Comparison of ENCODE assay signal across 12 cellular contexts in the genomic region with DNA sequence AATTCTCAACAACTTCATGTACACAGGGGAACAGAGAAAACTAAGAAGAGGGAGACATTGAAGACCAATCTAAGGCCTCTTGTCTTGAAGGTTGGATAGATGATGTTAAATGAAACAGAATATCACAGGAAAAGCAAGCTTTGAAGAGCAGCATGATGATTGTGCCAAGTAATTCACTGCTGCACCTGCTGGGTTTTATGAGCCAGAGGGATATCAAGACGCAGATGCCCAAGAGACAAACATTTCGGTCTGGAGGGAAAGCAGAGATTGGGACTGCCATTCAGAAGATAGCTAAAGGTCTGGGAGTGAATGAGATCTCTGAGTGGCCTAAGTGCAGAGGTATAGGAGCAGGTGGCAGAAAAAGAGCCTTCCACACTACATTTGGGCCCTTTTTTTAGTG.
"Had no signal": no experiment of that assay in that cellular context is flagged by ENCODE, and none has a peak within 500 bp of the region (broad histone marks: within the 10 kb centered on the region; RNA-seq: fewer than 3 reads in every experiment).

No MANE protein-coding gene starts in this region.

- H3K4me1 Mint-ChIP-seq: activated naive CD4-positive, alpha-beta T cell treated with anti-CD3 and anti-CD28 coated beads, Interleukin-2, amount 50 U/mL, for 24 hours had no signal

- H3K27ac ChIP-seq: hepatocyte, neural progenitor cell, pancreas, stomach, thoracic aorta had no signal

- H3K9me3 Mint-ChIP-seq: activated naive CD4-positive, alpha-beta T cell treated with anti-CD3 and anti-CD28 coated beads, Interleukin-2, amount 50 U/mL, for 24 hours; endodermal cell had no signal

- H3K4me1 ChIP-seq: pancreas had no signal

- H3K36me3 Mint-ChIP-seq: activated naive CD4-positive, alpha-beta T cell treated with anti-CD3 and anti-CD28 coated beads, Interleukin-2, amount 50 U/mL, for 24 hours had no signal

- H3K4me3 ChIP-seq: hepatocyte, neural progenitor cell, pancreas, stomach, thoracic aorta had no signal

- H3K9me3 ChIP-seq: pancreas, stomach, thoracic aorta had no signal

- ATAC-seq: activated CD4-positive, CD25-positive, alpha-beta regulatory T cell treated with anti-CD3 and anti-CD28 coated beads, Interleukin-2, amount 50 U/mL, for 24 hours; left ventricle myocardium superior; pancreas had no signal

- H3K27ac Mint-ChIP-seq: activated naive CD4-positive, alpha-beta T cell treated with anti-CD3 and anti-CD28 coated beads, Interleukin-2, amount 50 U/mL, for 24 hours; endodermal cell had no signal

- H3K27me3 ChIP-seq: hepatocyte, neural progenitor cell, pancreas, stomach had no signal

- H3K36me3 ChIP-seq: neural progenitor cell, pancreas, stomach, thoracic aorta had no signal

- H3K4me3 Mint-ChIP-seq: activated naive CD4-positive, alpha-beta T cell treated with anti-CD3 and anti-CD28 coated beads, Interleukin-2, amount 50 U/mL, for 24 hours; endodermal cell; neural progenitor cell had no signal

- DNase-seq: endodermal cell; kidney; left ventricle myocardium superior; mesenchymal stem cell; pancreas; stimulated activated CD4-positive, alpha-beta T cell treated with anti-CD3 and anti-CD28 coated beads, Interleukin-4, amount 100 ng/mL, for 4 hours; stomach had no signal

- H3K27me3 Mint-ChIP-seq: activated naive CD4-positive, alpha-beta T cell treated with anti-CD3 and anti-CD28 coated beads, Interleukin-2, amount 50 U/mL, for 24 hours had no signal
